ENCODE assay signal across 1 cellular context in the genomic region with DNA sequence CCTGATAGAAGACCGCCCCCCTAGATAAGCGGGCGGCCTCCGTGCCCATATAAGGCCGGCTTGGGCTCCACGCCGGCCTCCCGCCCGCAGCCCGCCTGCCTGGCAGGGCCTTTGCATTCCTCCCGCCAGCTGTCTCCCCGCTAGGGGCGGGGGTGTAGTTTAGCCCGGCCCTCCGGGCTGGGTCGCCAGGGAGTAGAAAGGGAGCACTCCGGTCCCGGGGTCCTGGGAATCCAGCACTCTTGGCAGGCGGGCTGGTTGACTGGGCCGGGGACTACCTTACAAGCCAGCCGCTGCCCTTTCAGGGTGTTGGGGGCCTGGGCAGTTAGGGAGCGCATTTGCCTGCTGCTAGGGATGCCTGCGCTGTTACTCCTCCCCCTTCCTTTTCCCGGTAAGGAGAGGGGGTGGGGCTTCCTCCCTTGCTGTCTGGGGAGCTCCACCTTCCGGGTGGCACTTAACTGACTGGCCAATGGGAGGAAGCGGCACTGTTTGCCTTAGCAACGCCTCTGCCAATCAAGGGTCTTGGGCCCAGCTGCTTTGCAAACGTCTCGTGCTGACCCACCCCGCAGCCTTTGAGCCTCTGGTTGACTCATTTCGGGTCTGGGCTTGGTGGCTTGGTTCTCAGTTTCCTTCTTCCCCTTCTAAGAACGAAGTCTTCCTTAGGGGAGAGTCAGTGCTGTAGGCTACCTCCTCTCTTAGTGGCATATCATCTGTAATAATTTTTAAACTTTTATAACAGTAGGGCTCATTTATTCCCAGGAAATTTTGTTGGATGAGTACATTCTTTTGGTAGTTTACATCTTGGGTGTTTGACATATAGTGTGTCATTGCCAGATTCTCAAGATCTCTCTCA.
TF ChIP-seq lines count a peak whose summit lies in the region.

No MANE protein-coding gene starts in this region.

TF ChIP-seq in GM12878, 131 proteins besides CTCF, POLR2A, EP300 and RAD21 (continued from another document):
- TF ChIP-seq, protein P1, sequence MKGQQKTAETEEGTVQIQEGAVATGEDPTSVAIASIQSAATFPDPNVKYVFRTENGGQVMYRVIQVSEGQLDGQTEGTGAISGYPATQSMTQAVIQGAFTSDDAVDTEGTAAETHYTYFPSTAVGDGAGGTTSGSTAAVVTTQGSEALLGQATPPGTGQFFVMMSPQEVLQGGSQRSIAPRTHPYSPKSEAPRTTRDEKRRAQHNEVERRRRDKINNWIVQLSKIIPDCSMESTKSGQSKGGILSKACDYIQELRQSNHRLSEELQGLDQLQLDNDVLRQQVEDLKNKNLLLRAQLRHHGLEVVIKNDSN (IDR thresholded peaks at IDR 0.05; ENCODE audit: borderline replicate concordance, extremely low read length, insufficient read depth, low read depth, low read length): no peak
- TF ChIP-seq JUNB (IDR thresholded peaks at IDR 0.05) (peak; percentile 83), TCF12 (IDR thresholded peaks at IDR 0.05; ENCODE audit: low read depth, low read length) (peak; percentile 88), RBBP5 (conservative IDR thresholded peaks at IDR 0.05) (no peak), ZNF622 (IDR thresholded peaks at IDR 0.05) (no peak), NBN (IDR thresholded peaks at IDR 0.05) (0 out of 2 replicates have a peak, but pooled peaks have one; percentile 55), SP1 (IDR thresholded peaks at IDR 0.05; ENCODE audit: low read depth, low read length) (peak; percentile 94), LARP7 (IDR thresholded peaks at IDR 0.05) (no peak), NRF1 (conservative IDR thresholded peaks at IDR 0.05; ENCODE audit: low read depth, low read length) (0 out of 2 replicates have a peak, but pooled peaks have one; percentile 29), RCOR1 (conservative IDR thresholded peaks at IDR 0.05; ENCODE audit: low read depth, low read length) (no peak), MYB (IDR thresholded peaks at IDR 0.05; ENCODE audit: borderline replicate concordance, low read depth, low read length) (no peak), NR2F1 (conservative IDR thresholded peaks at IDR 0.05) (0 out of 2 replicates have a peak, but pooled peaks have one; percentile 60), SMC3 (IDR thresholded peaks at IDR 0.05; ENCODE audit: borderline replicate concordance, low read length) (no peak; the same call in 1 of the 2 replicates), SMAD5 (IDR thresholded peaks at IDR 0.05; ENCODE audit: low read depth) (no peak), TBL1XR1 (IDR thresholded peaks at IDR 0.05; ENCODE audit: low read depth, low read length) (0 out of 2 replicates have a peak, but pooled peaks have one; percentile 29), HCFC1 (IDR thresholded peaks at IDR 0.05; ENCODE audit: low read length) (peak; percentile 36), PAX5 (IDR thresholded peaks at IDR 0.05; ENCODE audit: borderline replicate concordance, low read depth, low read length) (peak; percentile 65; the same call in 1 of the 2 replicates), ZNF24 (IDR thresholded peaks at IDR 0.05) (no peak), TCF7 (IDR thresholded peaks at IDR 0.05; ENCODE audit: borderline replicate concordance) (no peak), WRNIP1 (IDR thresholded peaks at IDR 0.05; ENCODE audit: borderline replicate concordance, low read depth, low read length) (no peak), RUNX3 (IDR thresholded peaks at IDR 0.05; ENCODE audit: low read length) (peak; percentile 74), IRF4 (IDR thresholded peaks at IDR 0.05; ENCODE audit: low read depth, low read length) (peak; percentile 92), RB1 (IDR thresholded peaks at IDR 0.05; ENCODE audit: borderline replicate concordance) (peak; percentile 78; the same call in 1 of the 2 replicates)
- TF ChIP-seq, protein P2, sequence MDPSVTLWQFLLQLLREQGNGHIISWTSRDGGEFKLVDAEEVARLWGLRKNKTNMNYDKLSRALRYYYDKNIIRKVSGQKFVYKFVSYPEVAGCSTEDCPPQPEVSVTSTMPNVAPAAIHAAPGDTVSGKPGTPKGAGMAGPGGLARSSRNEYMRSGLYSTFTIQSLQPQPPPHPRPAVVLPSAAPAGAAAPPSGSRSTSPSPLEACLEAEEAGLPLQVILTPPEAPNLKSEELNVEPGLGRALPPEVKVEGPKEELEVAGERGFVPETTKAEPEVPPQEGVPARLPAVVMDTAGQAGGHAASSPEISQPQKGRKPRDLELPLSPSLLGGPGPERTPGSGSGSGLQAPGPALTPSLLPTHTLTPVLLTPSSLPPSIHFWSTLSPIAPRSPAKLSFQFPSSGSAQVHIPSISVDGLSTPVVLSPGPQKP (IDR thresholded peaks at IDR 0.05; ENCODE audit: low read depth, low read length): peak; percentile 76
- TF ChIP-seq, protein P3, sequence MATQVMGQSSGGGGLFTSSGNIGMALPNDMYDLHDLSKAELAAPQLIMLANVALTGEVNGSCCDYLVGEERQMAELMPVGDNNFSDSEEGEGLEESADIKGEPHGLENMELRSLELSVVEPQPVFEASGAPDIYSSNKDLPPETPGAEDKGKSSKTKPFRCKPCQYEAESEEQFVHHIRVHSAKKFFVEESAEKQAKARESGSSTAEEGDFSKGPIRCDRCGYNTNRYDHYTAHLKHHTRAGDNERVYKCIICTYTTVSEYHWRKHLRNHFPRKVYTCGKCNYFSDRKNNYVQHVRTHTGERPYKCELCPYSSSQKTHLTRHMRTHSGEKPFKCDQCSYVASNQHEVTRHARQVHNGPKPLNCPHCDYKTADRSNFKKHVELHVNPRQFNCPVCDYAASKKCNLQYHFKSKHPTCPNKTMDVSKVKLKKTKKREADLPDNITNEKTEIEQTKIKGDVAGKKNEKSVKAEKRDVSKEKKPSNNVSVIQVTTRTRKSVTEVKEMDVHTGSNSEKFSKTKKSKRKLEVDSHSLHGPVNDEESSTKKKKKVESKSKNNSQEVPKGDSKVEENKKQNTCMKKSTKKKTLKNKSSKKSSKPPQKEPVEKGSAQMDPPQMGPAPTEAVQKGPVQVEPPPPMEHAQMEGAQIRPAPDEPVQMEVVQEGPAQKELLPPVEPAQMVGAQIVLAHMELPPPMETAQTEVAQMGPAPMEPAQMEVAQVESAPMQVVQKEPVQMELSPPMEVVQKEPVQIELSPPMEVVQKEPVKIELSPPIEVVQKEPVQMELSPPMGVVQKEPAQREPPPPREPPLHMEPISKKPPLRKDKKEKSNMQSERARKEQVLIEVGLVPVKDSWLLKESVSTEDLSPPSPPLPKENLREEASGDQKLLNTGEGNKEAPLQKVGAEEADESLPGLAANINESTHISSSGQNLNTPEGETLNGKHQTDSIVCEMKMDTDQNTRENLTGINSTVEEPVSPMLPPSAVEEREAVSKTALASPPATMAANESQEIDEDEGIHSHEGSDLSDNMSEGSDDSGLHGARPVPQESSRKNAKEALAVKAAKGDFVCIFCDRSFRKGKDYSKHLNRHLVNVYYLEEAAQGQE (IDR thresholded peaks at IDR 0.05; ENCODE audit: low read depth, low read length): no peak
- TF ChIP-seq, protein P4, sequence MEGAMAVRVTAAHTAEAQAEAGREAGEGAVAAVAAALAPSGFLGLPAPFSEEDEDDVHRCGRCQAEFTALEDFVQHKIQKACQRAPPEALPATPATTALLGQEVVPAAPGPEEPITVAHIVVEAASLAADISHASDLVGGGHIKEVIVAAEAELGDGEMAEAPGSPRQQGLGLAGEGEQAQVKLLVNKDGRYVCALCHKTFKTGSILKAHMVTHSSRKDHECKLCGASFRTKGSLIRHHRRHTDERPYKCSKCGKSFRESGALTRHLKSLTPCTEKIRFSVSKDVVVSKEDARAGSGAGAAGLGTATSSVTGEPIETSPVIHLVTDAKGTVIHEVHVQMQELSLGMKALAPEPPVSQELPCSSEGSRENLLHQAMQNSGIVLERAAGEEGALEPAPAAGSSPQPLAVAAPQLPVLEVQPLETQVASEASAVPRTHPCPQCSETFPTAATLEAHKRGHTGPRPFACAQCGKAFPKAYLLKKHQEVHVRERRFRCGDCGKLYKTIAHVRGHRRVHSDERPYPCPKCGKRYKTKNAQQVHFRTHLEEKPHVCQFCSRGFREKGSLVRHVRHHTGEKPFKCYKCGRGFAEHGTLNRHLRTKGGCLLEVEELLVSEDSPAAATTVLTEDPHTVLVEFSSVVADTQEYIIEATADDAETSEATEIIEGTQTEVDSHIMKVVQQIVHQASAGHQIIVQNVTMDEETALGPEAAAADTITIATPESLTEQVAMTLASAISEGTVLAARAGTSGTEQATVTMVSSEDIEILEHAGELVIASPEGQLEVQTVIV (IDR thresholded peaks at IDR 0.05; ENCODE audit: borderline replicate concordance, partially characterized antibody): peak; percentile 83
TF ChIP-seq in GM12878: peak in this region for 55.
